ENCODE assay signal across 23 cellular contexts in genomic region chr4:154010377-154010776, GRCh38.
DNase-seq lines count a peak whose midpoint lies in the region; ATAC-seq and TF ChIP-seq lines count a peak whose summit lies in the region.
"Had no signal": no experiment of that assay in that cellular context is flagged by ENCODE, and none has a peak within 500 bp of the region (broad histone marks: within the 10 kb centered on the region; RNA-seq: fewer than 3 reads in every experiment).

No MANE protein-coding gene starts in this region.

- no peaks in the 10 kb centered on the region for H3K9me2 ChIP-seq in SK-N-SH

- H3K4me1 Mint-ChIP-seq in activated T-cell treated with anti-CD3 and anti-CD28 coated beads, Interleukin-2, amount 50 U/mL, for 4 hours (ENCODE audit: low read depth) = no peaks in the 10 kb centered on the region

- no peaks in the 10 kb centered on the region for H3K9me3 Mint-ChIP-seq in activated T-cell treated with anti-CD3 and anti-CD28 coated beads, Interleukin-2, amount 50 U/mL, for 4 hours
- H3K9me3 Mint-ChIP-seq: dendritic cell treated with granulocyte-macrophage colony-stimulating factor and Interleukin-4, amounts not matched to agents 40 ng/mL and 50 ng/mL, for 4 days had no signal

- no peaks in the 10 kb centered on the region for H3K36me3 ChIP-seq in SK-N-SH (replicated peaks in 1 of 2; ENCODE audit: control insufficient read depth in 1 of 2, insufficient read depth in 2 of 2, low read length in 1 of 2)
- no peaks in the 10 kb centered on the region for H3K36me3 ChIP-seq in left lung
- H3K36me3 ChIP-seq in aorta (ENCODE audit: control insufficient read depth in 1 of 2, insufficient read depth in 2 of 2, low read length in 1 of 2) = no peaks in the 10 kb centered on the region
- H3K36me3 ChIP-seq: BE2C, thoracic aorta had no signal

- H3K4me3 ChIP-seq in SK-N-SH (ENCODE audit: low read depth in 2 of 2, low read length in 1 of 2) (no peak overlapping the region), left lung (no peak overlapping the region), aorta (ENCODE audit: low read length in 2 of 2) (no peak overlapping the region)
- H3K4me3 ChIP-seq: SK-N-MC, thoracic aorta had no signal

- no peak overlapping the region for H3K4me2 ChIP-seq in SK-N-SH

- H3K27ac ChIP-seq in SK-N-SH (ENCODE audit: low read depth in 2 of 2, low read length in 1 of 2) (no peak overlapping the region), left lung (no peak overlapping the region), aorta (ENCODE audit: low read depth in 1 of 2, low read length in 2 of 2) (no peak overlapping the region)
- H3K27ac ChIP-seq: 22Rv1, SK-N-MC, thoracic aorta had no signal

- H3K4me1 ChIP-seq in SK-N-SH (ENCODE audit: control insufficient read depth in 1 of 2, insufficient read depth in 2 of 2, low read depth in 1 of 2, low read length in 1 of 2) (no peaks in the 10 kb centered on the region), left lung (no peaks in the 10 kb centered on the region), aorta (ENCODE audit: control insufficient read depth in 1 of 2, insufficient read depth in 2 of 2, low read length in 2 of 2) (no peaks in the 10 kb centered on the region)
- H3K4me1 ChIP-seq: BE2C had no signal

- H3K9ac ChIP-seq in SK-N-SH = no peak overlapping the region

- H3K36me3 Mint-ChIP-seq in activated T-cell treated with anti-CD3 and anti-CD28 coated beads, Interleukin-2, amount 50 U/mL, for 4 hours (ENCODE audit: insufficient read depth) = no peaks in the 10 kb centered on the region

- no peaks in the 10 kb centered on the region for H3F3A ChIP-seq in SK-N-SH (replicated peaks; ENCODE audit: insufficient read depth)

- no peak for DNase-seq in SK-N-SH
- DNase-seq in left lung = no peak
- no peak for DNase-seq in sciatic nerve (ENCODE audit: low spot score)
- DNase-seq in aorta = no peak
- no peak for DNase-seq in pons (ENCODE audit: low spot score)
- DNase-seq in activated T-cell treated with anti-CD3 and anti-CD28 coated beads, Interleukin-2, amount 50 U/mL, for 4 hours = no peak
- no peak for DNase-seq in mesenteric fat pad (ENCODE audit: low spot score)
- DNase-seq: activated CD8-positive, alpha-beta T cell treated with anti-CD3 and anti-CD28 coated beads, Interleukin-2, amount 10 ng/mL, durations not matched to agents 7 days and 5 days; activated naive CD4-positive, alpha-beta T cell; activated T-cell treated with anti-CD3 and anti-CD28 coated beads, Interleukin-2, amount 50 U/mL, for 1 hour; amniotic stem cell; BE2C; kidney glomerular epithelial cell; mesendoderm; NCI-H524; nephron progenitor cell; RPMI8226; stimulated activated CD4-positive, alpha-beta T cell treated with anti-CD3 and anti-CD28 coated beads, Interleukin-15, amount 100 ng/mL, for 24 hours had no signal

- POLR2A ChIA-PET in SK-N-SH (lab: Yijun Ruan, JAX) = interaction anchor here (0.9 kb wide), 1 partner anchor 9 kb away, joined by 3 read pairs; no protein-coding TSS in a partner anchor

- no peaks in the 10 kb centered on the region for H4K20me1 ChIP-seq in SK-N-SH (ENCODE audit: insufficient read depth)

- TF ChIP-seq EP300 in SK-N-SH (IDR thresholded peaks at IDR 0.05; ENCODE audit: borderline replicate concordance in 1 of 2, low read depth in 1 of 2, low read length in 1 of 2) = no peak

- H3K27me3 Mint-ChIP-seq in activated T-cell treated with anti-CD3 and anti-CD28 coated beads, Interleukin-2, amount 50 U/mL, for 4 hours (ENCODE audit: low read depth) = no peaks in the 10 kb centered on the region
- H3K27me3 Mint-ChIP-seq: dendritic cell treated with granulocyte-macrophage colony-stimulating factor and Interleukin-4, amounts not matched to agents 40 ng/mL and 50 ng/mL, for 4 days had no signal

- H3K9me3 ChIP-seq in SK-N-SH (no peaks in the 10 kb centered on the region), left lung (no peaks in the 10 kb centered on the region), aorta (ENCODE audit: control insufficient read depth, low read length) (no peaks in the 10 kb centered on the region)
- H3K9me3 ChIP-seq: BE2C, thoracic aorta had no signal

- H3K27me3 ChIP-seq in SK-N-SH (ENCODE audit: insufficient read depth) (no peaks in the 10 kb centered on the region), left lung (no peaks in the 10 kb centered on the region), aorta (ENCODE audit: control insufficient read depth in 1 of 2, insufficient read depth in 2 of 2, low read length in 1 of 2) (no peaks in the 10 kb centered on the region)
- H3K27me3 ChIP-seq: BE2C had no signal

- TF ChIP-seq RAD21 in SK-N-SH (IDR thresholded peaks at IDR 0.05; ENCODE audit: low read length) = no peak

- no peak overlapping the region for H3K4me3 Mint-ChIP-seq in activated T-cell treated with anti-CD3 and anti-CD28 coated beads, Interleukin-2, amount 50 U/mL, for 4 hours
- H3K4me3 Mint-ChIP-seq: activated CD8-positive, alpha-beta T cell treated with anti-CD3 and anti-CD28 coated beads, Interleukin-2, amount 10 ng/mL, durations not matched to agents 7 days and 5 days; dendritic cell treated with granulocyte-macrophage colony-stimulating factor and Interleukin-4, amounts not matched to agents 40 ng/mL and 50 ng/mL, for 4 days; nephron progenitor cell had no signal

- peak overlapping the region; percentile 64; the same call in 1 of the 2 replicates for H2AFZ ChIP-seq in SK-N-SH (ENCODE audit: low read depth)

- ATAC-seq in SK-N-SH treated with all-trans-retinoic acid at 6 μM for 48 hours (no peak), left lung (peak; percentile 40), sciatic nerve (peak; percentile 81), aorta (ENCODE audit: low FRiP score) (peak; percentile 61)
- ATAC-seq in activated T-cell treated with anti-CD3 and anti-CD28 coated beads, Interleukin-2, amount 50 U/mL, for 4 hours = no peak
- ATAC-seq: activated CD8-positive, alpha-beta T cell treated with anti-CD3 and anti-CD28 coated beads, Interleukin-2, amount 10 ng/mL, durations not matched to agents 7 days and 5 days had no signal

- H3K79me2 ChIP-seq in SK-N-SH (ENCODE audit: insufficient read depth) = no peaks in the 10 kb centered on the region

- WGBS in SK-N-SH (ENCODE audit: low lambda C conversion rate) = 10% methylated on average over 7 of the region's 7 CpGs
- 95% methylated on average over 7 of the region's 7 CpGs for WGBS in aorta, 2 donors

- TF ChIP-seq CTCF in SK-N-SH (IDR thresholded peaks at IDR 0.05) (no peak), left lung (IDR thresholded peaks at IDR 0.05) (no peak)

- intact Hi-C loops in left lung (cut with DNase I) = no loop called here
- intact Hi-C loops in sciatic nerve (cut with DNase I) = no loop called here
- intact Hi-C loops in aorta (cut with DNase I) = no loop called here

- CTCF ChIA-PET in SK-N-SH (lab: Yijun Ruan, JAX) = no interaction called here

TF ChIP-seq in SK-N-SH, 30 proteins besides CTCF, POLR2A, EP300 and RAD21:
- TF ChIP-seq IRF3 (IDR thresholded peaks at IDR 0.05; ENCODE audit: low read depth, low read length) = no peak
- no peak for TF ChIP-seq RCOR1 (IDR thresholded peaks at IDR 0.05; ENCODE audit: low read length)

TF ChIP-seq in SK-N-SH treated with all-trans-retinoic acid at 6 μM for 48 hours, 23 proteins besides CTCF, POLR2A, EP300 and RAD21:
- no peak for TF ChIP-seq PPARA (CRISPR knock-in tag; IDR thresholded peaks at IDR 0.05; ENCODE audit: borderline replicate concordance)
- TF ChIP-seq ZNF565 (CRISPR knock-in tag; conservative IDR thresholded peaks at IDR 0.05; ENCODE audit: low read depth) = no peak
- no peak for TF ChIP-seq PATZ1 (CRISPR knock-in tag; IDR thresholded peaks at IDR 0.05; ENCODE audit: borderline replicate concordance)
- no peak for TF ChIP-seq TOX (CRISPR knock-in tag; IDR thresholded peaks at IDR 0.05; ENCODE audit: borderline replicate concordance)
- TF ChIP-seq ISL1 (CRISPR knock-in tag; IDR thresholded peaks at IDR 0.05) = no peak
- no peak for TF ChIP-seq ESRRG (CRISPR knock-in tag; IDR thresholded peaks at IDR 0.05)

Comparison
In these comparisons a context has a peak if more than half of its experiments do, and no peak if none do; other contexts are left out.
1. ATAC-seq: peak in left lung (single experiment), sciatic nerve (single experiment) and aorta (single experiment); none in SK-N-SH treated with all-trans-retinoic acid at 6 μM for 48 hours (single experiment) and activated T-cell treated with anti-CD3 and anti-CD28 coated beads, Interleukin-2, amount 50 U/mL, for 4 hours (0 of 2).